Comparison of ENCODE assay signal across 21 cellular contexts in genomic region chr1:180247580-180247979, GRCh38. TPM values are rescaled to one million over a fixed set of nuclear protein-coding genes. Genes with fewer than 3 reads are reported as not detected.
"Had no signal": no experiment of that assay in that cellular context is flagged by ENCODE, and none has a peak within 500 bp of the region (broad histone marks: within the 10 kb centered on the region; RNA-seq: fewer than 3 reads in every experiment).

No MANE protein-coding gene starts in this region.

- H3K4me3 Mint-ChIP-seq: activated CD8-positive, alpha-beta T cell treated with anti-CD3 and anti-CD28 coated beads for 36 hours; activated T-cell treated with anti-CD3 and anti-CD28 coated beads, Interleukin-2, amount 50 U/mL, for 4 hours; activated T-helper 17 cell treated with anti-CD3 and anti-CD28 coated beads, Interleukin-2, amount 50 U/mL, for 72 hours; nephron; WTC11 had no signal

- H3K9me3 ChIP-seq: esophagus muscularis mucosa, left lung, mucosa of descending colon, pancreas, psoas muscle, tibial nerve had no signal

- H3K4me3 ChIP-seq: esophagus muscularis mucosa, left lung, lung, mucosa of descending colon, pancreas, psoas muscle, tibial nerve had no signal

- H3K4me1 Mint-ChIP-seq: nephron had no signal

- H3K9me3 Mint-ChIP-seq: activated CD8-positive, alpha-beta T cell treated with anti-CD3 and anti-CD28 coated beads for 36 hours; activated T-cell treated with anti-CD3 and anti-CD28 coated beads, Interleukin-2, amount 50 U/mL, for 4 hours; activated T-helper 17 cell treated with anti-CD3 and anti-CD28 coated beads, Interleukin-2, amount 50 U/mL, for 72 hours; nephron; WTC11 had no signal

- H3K27ac Mint-ChIP-seq: activated CD8-positive, alpha-beta T cell treated with anti-CD3 and anti-CD28 coated beads for 36 hours; activated T-helper 17 cell treated with anti-CD3 and anti-CD28 coated beads, Interleukin-2, amount 50 U/mL, for 72 hours; nephron had no signal

- H3K36me3 ChIP-seq: esophagus muscularis mucosa, left lung, pancreas, tibial nerve had no signal

- H3K36me3 Mint-ChIP-seq: WTC11 had no signal

- ATAC-seq: activated CD8-positive, alpha-beta T cell treated with anti-CD3 and anti-CD28 coated beads for 36 hours; activated T-cell treated with anti-CD3 and anti-CD28 coated beads, Interleukin-2, amount 50 U/mL, for 4 hours; foreskin keratinocyte; left lung; mucosa of descending colon; pancreas; psoas muscle; WTC11 had no signal

- H3K27me3 ChIP-seq: pancreas had no signal

- DNase-seq: activated CD4-positive, alpha-beta T cell treated with anti-CD3 and anti-CD28 coated beads, Interleukin-2, amount 50 U/mL, for 1 hour; activated CD8-positive, alpha-beta T cell treated with anti-CD3 and anti-CD28 coated beads for 36 hours; activated gamma-delta T cell treated with Interleukin-2 at 50 U/mL for 16 hours; activated naive CD4-positive, alpha-beta T cell treated with anti-CD3 and anti-CD28 coated beads, Interleukin-2, amount 50 U/mL, for 16 hours; activated T-cell treated with anti-CD3 and anti-CD28 coated beads, Interleukin-2, amount 50 U/mL, for 4 hours; amygdala; caudate nucleus; foreskin keratinocyte; mucosa of descending colon; stimulated activated naive CD4-positive, alpha-beta T cell; T-helper 2 cell had no signal

- H3K27ac ChIP-seq: esophagus muscularis mucosa, foreskin keratinocyte, pancreas, psoas muscle, tibial nerve had no signal

- H3K4me1 ChIP-seq: esophagus muscularis mucosa, foreskin keratinocyte, pancreas, psoas muscle, tibial nerve had no signal

RNA-seq across cellular contexts. Expression of gene LHX4, which starts 17.5 kb away (rescaled TPM):
- total RNA-seq: activated CD8-positive, alpha-beta T cell treated with anti-CD3 and anti-CD28 coated beads for 36 hours; esophagus muscularis mucosa; foreskin keratinocyte; psoas muscle; temporal lobe; tibial nerve had no signal
